Comparison of ENCODE assay signal across 12 cellular contexts in genomic region chr1:19648689-19649088, GRCh38. TPM values are rescaled to one million over a fixed set of nuclear protein-coding genes. Genes with fewer than 3 reads are reported as not detected.
A peak's percentile ranks its signal among the peaks of the same experiment; 100 is the strongest.
DNase-seq lines count a peak whose midpoint lies in the region; ATAC-seq and TF ChIP-seq lines count a peak whose summit lies in the region.
"Had no signal": no experiment of that assay in that cellular context is flagged by ENCODE, and none has a peak within 500 bp of the region (broad histone marks: within the 10 kb centered on the region; RNA-seq: fewer than 3 reads in every experiment).

No MANE protein-coding gene starts in this region.

- no peaks in the 10 kb centered on the region for H3K36me3 Mint-ChIP-seq in activated CD8-positive, alpha-beta T cell treated with anti-CD3 and anti-CD28 coated beads for 36 hours (ENCODE audit: low read depth)
- peaks cover 2% of the 10 kb centered on the region for H3K36me3 Mint-ChIP-seq in activated CD8-positive, alpha-beta T cell treated with anti-CD3 and anti-CD28 coated beads, Interleukin-2, amount 10 ng/mL, durations not matched to agents 7 days and 5 days (ENCODE audit: low read depth)

- no peak for TF ChIP-seq CTCF in activated CD8-positive, alpha-beta T cell treated with anti-CD3 and anti-CD28 coated beads for 36 hours (IDR thresholded peaks at IDR 0.05)
- no peak for TF ChIP-seq CTCF in tibial artery (IDR thresholded peaks at IDR 0.05)

- H3K4me3 Mint-ChIP-seq in activated CD8-positive, alpha-beta T cell treated with anti-CD3 and anti-CD28 coated beads for 36 hours, result no peak overlapping the region
- H3K4me3 Mint-ChIP-seq in activated CD8-positive, alpha-beta T cell treated with anti-CD3 and anti-CD28 coated beads, Interleukin-2, amount 10 ng/mL, durations not matched to agents 7 days and 5 days, result no peak overlapping the region
- H3K4me3 Mint-ChIP-seq: CD8-positive, alpha-beta T cell had no signal

- H3K4me3 ChIP-seq in tibial artery, result no peak overlapping the region

- H3K9me3 ChIP-seq in tibial artery, result no peaks in the 10 kb centered on the region

- CTCF ChIA-PET in activated CD8-positive, alpha-beta T cell treated with anti-CD3 and anti-CD28 coated beads for 36 hours (lab: Charles Lee), result interaction anchor here (0.7 to 2.0 kb wide), 5 partner anchors 12 to 274 kb away, joined by 3 to 8 read pairs (median 3); no protein-coding TSS in a partner anchor
- CTCF ChIA-PET in activated CD8-positive, alpha-beta T cell treated with anti-CD3 and anti-CD28 coated beads, Interleukin-2, amount 10 ng/mL, durations not matched to agents 7 days and 5 days (lab: Charles Lee), result interaction anchor here (1.0 to 4.2 kb wide), 6 partner anchors 8 to 256 kb away, joined by 3 to 21 read pairs (median 3); a partner anchor contains a TSS

- no peak overlapping the region for H3K27ac Mint-ChIP-seq in activated CD8-positive, alpha-beta T cell treated with anti-CD3 and anti-CD28 coated beads for 36 hours
- no peak overlapping the region for H3K27ac Mint-ChIP-seq in activated CD8-positive, alpha-beta T cell treated with anti-CD3 and anti-CD28 coated beads, Interleukin-2, amount 10 ng/mL, durations not matched to agents 7 days and 5 days
- H3K27ac Mint-ChIP-seq: CD8-positive, alpha-beta T cell had no signal

- intact Hi-C loops in activated CD8-positive, alpha-beta T cell treated with anti-CD3 and anti-CD28 coated beads for 36 hours (cut with micrococcal nuclease), result loop anchor here (5.0 kb wide), 1 partner anchor 51 kb away; a partner anchor contains a TSS
- intact Hi-C loops in tibial artery (cut with DNase I; ENCODE audit: low total_unique reads), result loop anchor here (5.0 kb wide), 2 partner anchors 51 to 161 kb away; partner anchors contain the start of gene CAPZB

- no peaks in the 10 kb centered on the region for H3K27me3 ChIP-seq in tibial artery

- H3K4me1 ChIP-seq in tibial artery, result peaks cover 0 to 72% (median 58%) of the 10 kb centered on the region in 4 donors

- POLR2A ChIA-PET in activated CD8-positive, alpha-beta T cell treated with anti-CD3 and anti-CD28 coated beads for 36 hours (lab: Charles Lee), result no interaction called here
- POLR2A ChIA-PET in activated CD8-positive, alpha-beta T cell treated with anti-CD3 and anti-CD28 coated beads, Interleukin-2, amount 10 ng/mL, durations not matched to agents 7 days and 5 days (lab: Charles Lee), result no interaction called here

- H3K4me1 Mint-ChIP-seq in activated CD8-positive, alpha-beta T cell treated with anti-CD3 and anti-CD28 coated beads for 36 hours (ENCODE audit: low read depth), result peaks cover 27% of the 10 kb centered on the region
- H3K4me1 Mint-ChIP-seq in activated CD8-positive, alpha-beta T cell treated with anti-CD3 and anti-CD28 coated beads, Interleukin-2, amount 10 ng/mL, durations not matched to agents 7 days and 5 days (ENCODE audit: low read depth), result peaks cover 37% of the 10 kb centered on the region

- H3K27ac ChIP-seq in tibial artery, result peak overlapping the region; percentile 48 to 89

- H3K27me3 Mint-ChIP-seq in activated CD8-positive, alpha-beta T cell treated with anti-CD3 and anti-CD28 coated beads for 36 hours, result no peaks in the 10 kb centered on the region
- no peaks in the 10 kb centered on the region for H3K27me3 Mint-ChIP-seq in activated CD8-positive, alpha-beta T cell treated with anti-CD3 and anti-CD28 coated beads, Interleukin-2, amount 10 ng/mL, durations not matched to agents 7 days and 5 days (ENCODE audit: low read depth)

- H3K9me3 Mint-ChIP-seq in activated CD8-positive, alpha-beta T cell treated with anti-CD3 and anti-CD28 coated beads for 36 hours, result no peaks in the 10 kb centered on the region
- no peaks in the 10 kb centered on the region for H3K9me3 Mint-ChIP-seq in activated CD8-positive, alpha-beta T cell treated with anti-CD3 and anti-CD28 coated beads, Interleukin-2, amount 10 ng/mL, durations not matched to agents 7 days and 5 days (ENCODE audit: insufficient read depth)
- H3K9me3 Mint-ChIP-seq: CD8-positive, alpha-beta T cell had no signal

- no peak for ATAC-seq in activated CD8-positive, alpha-beta T cell treated with anti-CD3 and anti-CD28 coated beads for 36 hours
- ATAC-seq in activated CD8-positive, alpha-beta T cell treated with anti-CD3 and anti-CD28 coated beads, Interleukin-2, amount 10 ng/mL, durations not matched to agents 7 days and 5 days, result no peak
- ATAC-seq: CD8-positive, alpha-beta T cell; naive thymus-derived CD4-positive, alpha-beta T cell had no signal

- H3K36me3 ChIP-seq in tibial artery, result no peaks in the 10 kb centered on the region

- peak; percentile 51 for DNase-seq in activated CD8-positive, alpha-beta T cell treated with anti-CD3 and anti-CD28 coated beads for 36 hours
- no peak for DNase-seq in activated CD8-positive, alpha-beta T cell treated with anti-CD3 and anti-CD28 coated beads, Interleukin-2, amount 10 ng/mL, durations not matched to agents 7 days and 5 days
- DNase-seq in amniotic epithelial cell (ENCODE audit: low read depth) (peak; percentile 33), iPS DF 4.7 (ENCODE audit: extremely low read depth, low spot score) (peak; percentile 76), tibial artery (no peak), T-helper 2 cell (no peak), dedifferentiated amniotic fluid mesenchymal stem cell (ENCODE audit: extremely low spot score) (no peak), DMS79 treated with DMSO at 0.1 percent for 48 hours (lab: John Stamatoyannopoulos, UW) (no peak)
- DNase-seq: activated CD4-positive, CD25-positive, alpha-beta regulatory T cell; CD8-positive, alpha-beta T cell; naive thymus-derived CD4-positive, alpha-beta T cell; NCI-H226 had no signal

RNA-seq across cellular contexts. Expression of gene NBL1, which starts 4.6 kb away (rescaled TPM):
- 10 to 100 TPM; 27.0 to 27.6 TPM for total RNA-seq in activated CD8-positive, alpha-beta T cell treated with anti-CD3 and anti-CD28 coated beads for 36 hours
- total RNA-seq in activated CD8-positive, alpha-beta T cell treated with anti-CD3 and anti-CD28 coated beads, Interleukin-2, amount 10 ng/mL, durations not matched to agents 7 days and 5 days, result 10 to 100 TPM; 40.1 TPM

RNA-seq across cellular contexts. Expression of gene HTR6, which starts 16.0 kb away (rescaled TPM):
- not detected for total RNA-seq in activated CD8-positive, alpha-beta T cell treated with anti-CD3 and anti-CD28 coated beads for 36 hours
- not detected for total RNA-seq in activated CD8-positive, alpha-beta T cell treated with anti-CD3 and anti-CD28 coated beads, Interleukin-2, amount 10 ng/mL, durations not matched to agents 7 days and 5 days

Comparison
In these comparisons a context has a peak if more than half of its experiments do, and no peak if none do; other contexts are left out.
1. DNase-seq: peak in activated CD8-positive, alpha-beta T cell treated with anti-CD3 and anti-CD28 coated beads for 36 hours (single experiment), amniotic epithelial cell (single experiment) and iPS DF 4.7 (single experiment); none in activated CD8-positive, alpha-beta T cell treated with anti-CD3 and anti-CD28 coated beads, Interleukin-2, amount 10 ng/mL, durations not matched to agents 7 days and 5 days (single experiment), tibial artery (0 of 2), T-helper 2 cell (0 of 5), dedifferentiated amniotic fluid mesenchymal stem cell (single experiment) and DMS79 treated with DMSO at 0.1 percent for 48 hours (single experiment).